Comparison of ENCODE assay signal across 13 cellular contexts in the genomic region with DNA sequence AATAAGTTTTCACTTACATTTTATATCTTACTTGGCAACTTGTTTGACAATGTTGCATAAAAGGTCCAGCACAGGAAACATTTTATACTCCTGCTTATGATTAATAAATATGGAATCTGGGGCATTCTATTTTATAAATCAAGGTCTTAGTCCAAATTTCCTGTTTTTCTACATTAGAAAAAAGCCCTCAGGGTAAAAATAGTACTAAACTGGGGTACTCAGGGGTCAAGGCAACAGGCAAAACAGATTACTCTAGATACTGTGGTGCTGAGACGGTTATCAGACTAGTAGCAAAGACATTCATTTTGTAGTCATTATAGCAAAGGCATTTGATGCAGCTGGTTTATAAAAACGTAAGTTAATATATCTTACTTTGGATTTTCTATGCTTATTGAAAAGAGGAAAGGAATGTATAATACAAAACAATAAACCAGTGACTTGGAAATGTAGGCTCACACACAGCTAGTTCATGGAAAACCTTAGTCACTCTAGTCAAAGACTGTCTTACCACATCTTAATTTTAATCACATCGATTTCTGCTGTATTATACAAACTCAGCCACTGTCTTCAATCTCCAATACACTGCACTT. TPM values are rescaled to one million over a fixed set of nuclear protein-coding genes. Genes with fewer than 3 reads are reported as not detected.
DNase-seq lines count a peak whose midpoint lies in the region; FAIRE-seq and TF ChIP-seq lines count a peak whose summit lies in the region.
"Had no signal": no experiment of that assay in that cellular context is flagged by ENCODE, and none has a peak within 500 bp of the region (broad histone marks: within the 10 kb centered on the region; RNA-seq: fewer than 3 reads in every experiment).

No MANE protein-coding gene starts in this region.

- H3K36me3 Mint-ChIP-seq in activated T-helper 1 cell treated with anti-CD3 and anti-CD28 coated beads, Interleukin-12 subunit alpha, Interleukin-12 subunit beta, Interleukin-2, Interleukin-4 antibody, amounts not matched to agents 30 ng/mL and 10 ng/mL and 1 ng/mL, durations not matched to agents 14 hours and 24 hours and 36 hours (ENCODE audit: low read depth): peaks cover 28% of the 10 kb centered on the region

- H3K9me3 ChIP-seq in skeletal muscle tissue (ENCODE audit: control insufficient read depth in 3 of 3, low read length in 3 of 3) (peaks cover 0 to 4% (median 2%) of the 10 kb centered on the region in 3 donors), OCI-LY7 (ENCODE audit: low read length) (peaks cover 10% of the 10 kb centered on the region)

- peak overlapping the region; percentile 78 for H3K27ac ChIP-seq in skeletal muscle tissue (ENCODE audit: low read depth, low read length)
- no peak overlapping the region for H3K27ac ChIP-seq in OCI-LY7 (ENCODE audit: low read depth, low read length, poor library complexity, severe bottlenecking)
- H3K27ac ChIP-seq in caudate nucleus (ENCODE audit: low read depth, low read length): no peak overlapping the region

- no peak overlapping the region for H3K4me3 Mint-ChIP-seq in activated T-helper 1 cell treated with anti-CD3 and anti-CD28 coated beads, Interleukin-12 subunit alpha, Interleukin-12 subunit beta, Interleukin-2, Interleukin-4 antibody, amounts not matched to agents 30 ng/mL and 10 ng/mL and 1 ng/mL, durations not matched to agents 14 hours and 24 hours and 36 hours
- H3K4me3 Mint-ChIP-seq: naive B cell, T-cell had no signal

- no peaks in the 10 kb centered on the region for H3K79me2 ChIP-seq in OCI-LY7 (ENCODE audit: insufficient read depth, low read depth, low read length)

- POLR2A ChIA-PET in OCI-LY7 (lab: Charles Lee): interaction anchor here (0.6 kb wide), 1 partner anchor 81 kb away, joined by 3 read pairs; no protein-coding TSS in a partner anchor

- H3K4me3 ChIP-seq in fibroblast of villous mesenchyme (ENCODE audit: low read depth, low read length) (no peak overlapping the region), skeletal muscle tissue (ENCODE audit: low read length in 3 of 3) (peak overlapping the region in 2 of 3 donors; percentile 33 to 42), OCI-LY7 (ENCODE audit: low read depth, low read length, poor library complexity, severe bottlenecking) (no peak overlapping the region)

- H3K9me2 ChIP-seq in OCI-LY7 (ENCODE audit: insufficient read depth, low read length): 0 out of 2 replicates have a peak, but pooled peaks cover 3% of the 10 kb centered on the region

- FAIRE-seq in GM12891 (lab: Jason Lieb, UNC): no peak

- H3K9me3 Mint-ChIP-seq in activated T-helper 1 cell treated with anti-CD3 and anti-CD28 coated beads, Interleukin-12 subunit alpha, Interleukin-12 subunit beta, Interleukin-2, Interleukin-4 antibody, amounts not matched to agents 30 ng/mL and 10 ng/mL and 1 ng/mL, durations not matched to agents 14 hours and 24 hours and 36 hours: peaks cover 25% of the 10 kb centered on the region

- no peaks in the 10 kb centered on the region for H3K27me3 ChIP-seq in skeletal muscle tissue (ENCODE audit: control insufficient read depth in 3 of 3, insufficient read depth in 3 of 3, low read length in 3 of 3)

- TF ChIP-seq POLR2A in GM12891 (IDR thresholded peaks at IDR 0.05; ENCODE audit: low read depth, low read length): no peak

- H3K4me1 ChIP-seq in skeletal muscle tissue (ENCODE audit: control insufficient read depth in 3 of 3, insufficient read depth in 3 of 3, low read length in 3 of 3) (peaks cover 39 to 43% (median 41%) of the 10 kb centered on the region in 3 donors), OCI-LY7 (ENCODE audit: insufficient read depth, low read length, poor library complexity, severe bottlenecking) (no peaks in the 10 kb centered on the region)

- H3K4me2 ChIP-seq in OCI-LY7 (ENCODE audit: low read length): no peak overlapping the region

- intact Hi-C loops in activated T-helper 1 cell treated with anti-CD3 and anti-CD28 coated beads, Interleukin-12 subunit alpha, Interleukin-12 subunit beta, Interleukin-2, Interleukin-4 antibody, amounts not matched to agents 30 ng/mL and 10 ng/mL and 1 ng/mL, durations not matched to agents 14 hours and 24 hours and 36 hours (cut with micrococcal nuclease): no loop called here
- intact Hi-C loops in OCI-LY7 (cut with micrococcal nuclease; ENCODE audit: unreplicated experiment): no loop called here

- no peaks in the 10 kb centered on the region for H3K27me3 Mint-ChIP-seq in activated T-helper 1 cell treated with anti-CD3 and anti-CD28 coated beads, Interleukin-12 subunit alpha, Interleukin-12 subunit beta, Interleukin-2, Interleukin-4 antibody, amounts not matched to agents 30 ng/mL and 10 ng/mL and 1 ng/mL, durations not matched to agents 14 hours and 24 hours and 36 hours (ENCODE audit: insufficient read depth)
- H3K27me3 Mint-ChIP-seq: naive B cell, T-cell had no signal

- H3K9ac ChIP-seq in skeletal muscle tissue (ENCODE audit: low read depth in 1 of 3, low read length in 3 of 3): peak overlapping the region; percentile 28 to 67 (median 57)

- no peaks in the 10 kb centered on the region for H3K36me3 ChIP-seq in skeletal muscle tissue (ENCODE audit: control insufficient read depth in 3 of 3, insufficient read depth in 3 of 3, low read length in 3 of 3)
- H3K36me3 ChIP-seq in OCI-LY7 (ENCODE audit: insufficient read depth, low read length): peaks cover 6% of the 10 kb centered on the region; the same call in 1 of the 2 replicates

- no peaks in the 10 kb centered on the region for H4K20me1 ChIP-seq in OCI-LY7 (ENCODE audit: insufficient read depth, low read length)

- no peak for TF ChIP-seq CTCF in fibroblast of villous mesenchyme (IDR thresholded peaks at IDR 0.05; ENCODE audit: insufficient read depth, low read depth, low read length)
- no peak for TF ChIP-seq CTCF in OCI-LY7 (conservative IDR thresholded peaks at IDR 0.05; ENCODE audit: low read length)

- CTCF ChIA-PET in OCI-LY7 (lab: Charles Lee; ENCODE audit: unreplicated experiment): no interaction called here

- H3K4me1 Mint-ChIP-seq in activated T-helper 1 cell treated with anti-CD3 and anti-CD28 coated beads, Interleukin-12 subunit alpha, Interleukin-12 subunit beta, Interleukin-2, Interleukin-4 antibody, amounts not matched to agents 30 ng/mL and 10 ng/mL and 1 ng/mL, durations not matched to agents 14 hours and 24 hours and 36 hours (ENCODE audit: low read depth): peaks cover 9% of the 10 kb centered on the region
- H3K4me1 Mint-ChIP-seq: naive B cell, T-cell had no signal

- BruUV-seq in OCI-LY7 (replicated peaks; lab: Mats Ljungman, UMichigan): no TSS peak

- DNase-seq in GM03348 (ENCODE audit: low spot score) (peak; percentile 53), fibroblast of villous mesenchyme (ENCODE audit: low read depth) (peak; percentile 67), GM12891 (ENCODE audit: insufficient read length, low spot score) (no peak), SW480 (ENCODE audit: low spot score) (no peak), OCI-LY7 (ENCODE audit: low spot score) (no peak), caudate nucleus (lab: John Stamatoyannopoulos, UW) (no peak)
- DNase-seq in activated T-helper 1 cell treated with anti-CD3 and anti-CD28 coated beads, Interleukin-12 subunit alpha, Interleukin-12 subunit beta, Interleukin-2, Interleukin-4 antibody, amounts not matched to agents 30 ng/mL and 10 ng/mL and 1 ng/mL, durations not matched to agents 14 hours and 24 hours and 36 hours (ENCODE audit: low spot score): no peak
- DNase-seq: Karpas-422; naive B cell; stimulated activated CD4-positive, alpha-beta T cell treated with anti-CD3 and anti-CD28 coated beads, Interleukin-4, amount 100 ng/mL, for 1 hour; T-cell; trophoblast cell had no signal

- no peak overlapping the region for H2AFZ ChIP-seq in OCI-LY7 (ENCODE audit: low read length)

- H3K27ac Mint-ChIP-seq in activated T-helper 1 cell treated with anti-CD3 and anti-CD28 coated beads, Interleukin-12 subunit alpha, Interleukin-12 subunit beta, Interleukin-2, Interleukin-4 antibody, amounts not matched to agents 30 ng/mL and 10 ng/mL and 1 ng/mL, durations not matched to agents 14 hours and 24 hours and 36 hours: peak overlapping the region; percentile 6
- H3K27ac Mint-ChIP-seq: naive B cell, T-cell had no signal

TF ChIP-seq in GM12891, 5 proteins besides CTCF, POLR2A, EP300 and RAD21:
- no peak for TF ChIP-seq PAX5 (IDR thresholded peaks at IDR 0.05; ENCODE audit: insufficient read depth, low read length, severe bottlenecking)
- no peak for TF ChIP-seq POU2F2 (IDR thresholded peaks at IDR 0.05; ENCODE audit: low read depth, low read length)
- TF ChIP-seq TAF1 (IDR thresholded peaks at IDR 0.05; ENCODE audit: low read depth, low read length): no peak
- no peak for TF ChIP-seq POLR2AphosphoS5 (IDR thresholded peaks at IDR 0.05; ENCODE audit: low read depth, low read length)
- no peak for TF ChIP-seq SPI1 (IDR thresholded peaks at IDR 0.05; ENCODE audit: low read depth, low read length)

RNA-seq across cellular contexts. Expression of a gene that starts 45.4 kb away (rescaled TPM):
- total RNA-seq in activated T-helper 1 cell treated with anti-CD3 and anti-CD28 coated beads, Interleukin-12 subunit alpha, Interleukin-12 subunit beta, Interleukin-2, Interleukin-4 antibody, amounts not matched to agents 30 ng/mL and 10 ng/mL and 1 ng/mL, durations not matched to agents 14 hours and 24 hours and 36 hours: 2.0 and 2.9 TPM in 2 replicates
- total RNA-seq in fibroblast of villous mesenchyme (146 and 213 TPM in 2 replicates), skeletal muscle tissue (29.2 TPM), OCI-LY7 (2022) (not detected in 2 replicates)
- 2.0 TPM for polyA plus RNA-seq in GM12891 (2012; ENCODE audit: low read depth, missing spikeins)
- not detected in 2 replicates for total RNA-seq in OCI-LY7 (2014; rRNA removed; shearing (Covaris generic))

Comparison
In these comparisons a context has a peak if more than half of its experiments do, and no peak if none do; other contexts are left out.
1. DNase-seq: peak in GM03348 (single experiment) and fibroblast of villous mesenchyme (single experiment); none in activated T-helper 1 cell treated with anti-CD3 and anti-CD28 coated beads, Interleukin-12 subunit alpha, Interleukin-12 subunit beta, Interleukin-2, Interleukin-4 antibody, amounts not matched to agents 30 ng/mL and 10 ng/mL and 1 ng/mL, durations not matched to agents 14 hours and 24 hours and 36 hours (single experiment), GM12891 (single experiment), SW480 (single experiment), OCI-LY7 (single experiment) and caudate nucleus (0 of 61).
2. H3K4me3 ChIP-seq: peak in skeletal muscle tissue (2 of 3); none in fibroblast of villous mesenchyme (single experiment) and OCI-LY7 (single experiment).